1 cellular context compared by ENCODE assay signal in the genomic region with DNA sequence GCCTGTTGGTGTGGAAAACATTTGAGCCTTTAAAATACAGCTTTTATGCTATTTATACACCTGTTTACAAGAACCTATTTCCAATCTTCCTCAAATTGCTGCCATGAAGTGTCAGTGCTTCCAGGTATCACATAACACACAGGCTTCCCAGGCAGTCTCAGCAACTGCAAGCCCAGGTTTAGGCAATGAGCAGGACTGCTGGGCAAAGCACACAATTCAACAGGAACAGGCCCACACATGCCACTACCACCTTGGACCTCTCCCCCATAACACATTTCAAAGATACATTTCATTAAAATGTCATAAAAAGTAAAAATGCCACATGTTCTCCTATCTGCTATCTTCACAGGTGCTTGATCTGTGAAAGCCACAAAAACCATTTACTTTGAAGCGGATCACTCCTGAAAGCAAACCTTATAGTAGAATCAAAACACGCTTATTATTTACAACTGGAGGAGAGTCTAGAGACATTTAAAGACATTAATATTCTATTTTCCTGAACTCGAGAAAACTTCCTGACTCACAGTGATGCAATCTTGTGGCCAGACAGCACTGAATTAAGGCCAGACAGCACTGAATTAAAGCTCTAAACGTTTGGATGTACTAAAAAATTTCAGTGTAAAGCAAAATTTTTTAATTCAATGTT.
TF ChIP-seq lines count a peak whose summit lies in the region.

No MANE protein-coding gene starts in this region.

TF ChIP-seq in HEK293, 187 proteins besides CTCF, POLR2A, EP300 and RAD21 (continued from another document):
- TF ChIP-seq ZNF398 (tag by site-specific recombination; IDR thresholded peaks at IDR 0.05) (no peak), ZNF843 (tag by site-specific recombination; IDR thresholded peaks at IDR 0.05) (no peak), ZNF747 (tag by site-specific recombination; IDR thresholded peaks at IDR 0.05) (no peak), ZNF518A (tag by site-specific recombination; conservative IDR thresholded peaks at IDR 0.05; ENCODE audit: low read depth) (no peak)
